Comparison of ENCODE assay signal across 36 cellular contexts in the genomic region with DNA sequence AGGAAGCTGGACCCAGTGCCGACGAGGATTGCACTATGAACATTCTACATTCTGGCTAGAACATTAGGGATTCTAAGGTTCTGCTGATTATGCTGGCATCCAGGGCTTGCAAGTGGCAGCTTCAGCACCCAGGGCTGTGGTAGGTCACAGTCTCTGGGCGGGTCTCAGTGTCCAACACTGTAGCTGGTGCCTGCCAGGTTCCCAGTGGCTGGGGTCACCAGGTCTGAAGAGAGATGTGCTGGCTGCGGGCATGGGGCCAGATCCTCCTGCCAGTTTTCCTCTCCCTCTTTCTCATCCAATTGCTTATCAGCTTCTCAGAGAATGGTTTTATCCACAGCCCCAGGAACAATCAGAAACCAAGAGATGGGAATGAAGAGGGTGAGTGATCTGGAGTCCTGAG. TPM values are rescaled to one million over a fixed set of nuclear protein-coding genes. Genes with fewer than 3 reads are reported as not detected.
"Had no signal": no experiment of that assay in that cellular context is flagged by ENCODE, and none has a peak within 500 bp of the region (broad histone marks: within the 10 kb centered on the region; RNA-seq: fewer than 3 reads in every experiment).

A gene (plus strand): TSS at position 86 of the 400 bp plus-strand sequence. CDS start 148 bp downstream, at position 234.

- H3K27me3 Mint-ChIP-seq: type B pancreatic cell had no signal

- H3K4me1 ChIP-seq: gastrocnemius medialis, neural progenitor cell, psoas muscle, stomach, thyroid gland had no signal

- H3K9me3 ChIP-seq: gastrocnemius medialis, mucosa of descending colon, ovary, psoas muscle, thyroid gland had no signal

- H3K27ac Mint-ChIP-seq: endodermal cell; memory B cell; naive B cell; natural killer cell treated with Interleukin-12 subunit alpha and Interleukin-12 subunit beta and Interleukin-15 and Interleukin-18, amount 100 ng/mL, for 72 hours; neural progenitor cell; stimulated activated effector memory CD8-positive, alpha-beta T cell treated with anti-CD3 and anti-CD28 coated beads, Interleukin-12 subunit alpha, Interleukin-12 subunit beta, amount 100 ng/mL, for 72 hours; type B pancreatic cell had no signal

- H3K36me3 ChIP-seq: gastrocnemius medialis, neural progenitor cell, ovary, stomach, thyroid gland had no signal

- H3K4me3 ChIP-seq: gastrocnemius medialis, hepatocyte, lung, mucosa of descending colon, neural progenitor cell, ovary, psoas muscle, smooth muscle cell, stomach, thyroid gland had no signal

- DNase-seq: effector CD8-positive, alpha-beta T cell; endodermal cell; foreskin fibroblast; gastrocnemius medialis; head of caudate nucleus; kidney; mucosa of descending colon; naive B cell; nucleus accumbens; ovary; posterior cingulate gyrus; psoas muscle; stimulated activated CD4-positive, alpha-beta T cell treated with anti-CD3 and anti-CD28 coated beads, Interleukin-12 subunit alpha, Interleukin-12 subunit beta, amount 100 ng/mL, for 4 hours; stimulated activated CD4-positive, alpha-beta T cell treated with anti-CD3 and anti-CD28 coated beads, Interleukin-1b, Interleukin-23, amount 100 ng/mL, for 48 hours; stimulated activated CD4-positive, alpha-beta T cell treated with anti-CD3 and anti-CD28 coated beads, Interleukin-4, amount 100 ng/mL, for 24 hours; stimulated activated naive CD4-positive, alpha-beta T cell treated with Interleukin-2 at 50 U/mL for 16 hours; stomach; thyroid gland had no signal

- H3K27ac ChIP-seq: epithelial cell of prostate, gastrocnemius medialis, neural progenitor cell, ovary, psoas muscle, stomach, thyroid gland had no signal

- ATAC-seq: esophagus mucosa; gastrocnemius medialis; mucosa of descending colon; natural killer cell treated with Interleukin-12 subunit alpha and Interleukin-12 subunit beta and Interleukin-15 and Interleukin-18, amount 100 ng/mL, for 72 hours; psoas muscle; sciatic nerve; stimulated activated effector memory CD8-positive, alpha-beta T cell treated with anti-CD3 and anti-CD28 coated beads, Interleukin-12 subunit alpha, Interleukin-12 subunit beta, amount 100 ng/mL, for 72 hours had no signal

- H3K36me3 Mint-ChIP-seq: stimulated activated effector memory CD8-positive, alpha-beta T cell treated with anti-CD3 and anti-CD28 coated beads, Interleukin-12 subunit alpha, Interleukin-12 subunit beta, amount 100 ng/mL, for 72 hours; type B pancreatic cell had no signal

- H3K4me1 Mint-ChIP-seq: endodermal cell; memory B cell; naive B cell; neural progenitor cell; stimulated activated effector memory CD8-positive, alpha-beta T cell treated with anti-CD3 and anti-CD28 coated beads, Interleukin-12 subunit alpha, Interleukin-12 subunit beta, amount 100 ng/mL, for 72 hours had no signal

- H3K9me3 Mint-ChIP-seq: natural killer cell treated with Interleukin-12 subunit alpha and Interleukin-12 subunit beta and Interleukin-15 and Interleukin-18, amount 100 ng/mL, for 72 hours had no signal

- H3K4me3 Mint-ChIP-seq: endodermal cell; memory B cell; naive B cell; natural killer cell treated with Interleukin-12 subunit alpha and Interleukin-12 subunit beta and Interleukin-15 and Interleukin-18, amount 100 ng/mL, for 72 hours; neural progenitor cell; stimulated activated effector memory CD8-positive, alpha-beta T cell treated with anti-CD3 and anti-CD28 coated beads, Interleukin-12 subunit alpha, Interleukin-12 subunit beta, amount 100 ng/mL, for 72 hours; type B pancreatic cell had no signal

- H3K27me3 ChIP-seq: gastrocnemius medialis, hepatocyte, neural progenitor cell, ovary, stomach, thyroid gland had no signal

RNA-seq across cellular contexts. Expression of the gene that starts here (rescaled TPM):
- total RNA-seq: cerebellum; endodermal cell; esophagus mucosa; gastrocnemius medialis; glomerular endothelial cell; hepatocyte; kidney; liver; mucosa of descending colon; natural killer cell treated with Interleukin-12 subunit alpha and Interleukin-12 subunit beta and Interleukin-15 and Interleukin-18, amount 100 ng/mL, for 72 hours; ovary; psoas muscle; renal cortical epithelial cell; sciatic nerve; smooth muscle cell; stomach; subcutaneous adipose tissue; temporal lobe; thyroid gland; urinary bladder had no signal
- polyA plus RNA-seq: lung, ovary, psoas muscle, smooth muscle cell, stomach, urinary bladder had no signal
